Comparison of ENCODE assay signal across 1 cellular context in the genomic region with DNA sequence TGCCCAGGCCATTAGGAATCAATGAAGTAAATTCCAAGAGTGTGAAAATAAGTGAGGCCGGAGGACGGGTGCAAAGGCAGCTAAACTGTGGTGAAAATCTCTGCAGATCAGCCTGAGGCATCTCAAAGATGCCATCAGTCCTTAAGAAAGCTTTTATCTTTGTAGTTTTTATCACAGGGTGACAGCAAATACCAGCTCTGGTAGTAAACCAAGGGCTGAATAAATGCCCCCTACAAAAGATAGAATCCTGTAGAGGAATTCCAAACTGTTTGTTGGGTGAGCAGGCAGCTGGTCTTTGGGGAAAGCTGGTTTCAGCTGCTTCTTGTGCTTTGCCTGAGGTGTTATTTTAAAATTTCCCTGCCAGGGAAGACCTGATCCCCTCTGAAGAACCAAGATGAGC.
TF ChIP-seq lines count a peak whose summit lies in the region.

No MANE protein-coding gene starts in this region.

TF ChIP-seq in HEK293T, 16 proteins besides CTCF, POLR2A, EP300 and RAD21 (continued from another document):
- TF ChIP-seq BHLHE40 (IDR thresholded peaks at IDR 0.05; ENCODE audit: borderline replicate concordance) = no peak
